In genomic region chrX:119512145-119512800, GRCh38 we compare ENCODE assay signal across 9 cellular contexts. TPM values are rescaled to one million over a fixed set of nuclear protein-coding genes. Genes with fewer than 3 reads are reported as not detected.
DNase-seq lines count a peak whose midpoint lies in the region; ATAC-seq and TF ChIP-seq lines count a peak whose summit lies in the region.
"Had no signal": no experiment of that assay in that cellular context is flagged by ENCODE, and none has a peak within 500 bp of the region (broad histone marks: within the 10 kb centered on the region; RNA-seq: fewer than 3 reads in every experiment).

No MANE protein-coding gene starts in this region.

- whole genome bisulfite sequencing in mesenchymal stem cell = 44% methylated on average over 6 of the region's 14 CpGs

- H4K20me1 ChIP-seq in Loucy (ENCODE audit: insufficient read depth, low read length, poor library complexity, severe bottlenecking) = no peaks in the 10 kb centered on the region

- peak; percentile 45 for DNase-seq in COLO668 (lab: John Stamatoyannopoulos, UW; ENCODE audit: unreplicated experiment)
- peak; percentile 75 for DNase-seq in RKO (ENCODE audit: low spot score)
- peak; percentile 70 for DNase-seq in ecto neural progenitor cell (ENCODE audit: low spot score)
- DNase-seq in mesenchymal stem cell = peak; percentile 73
- no peak for DNase-seq in activated gamma-delta T cell (lab: John Stamatoyannopoulos, UW)
- DNase-seq in activated T-cell treated with anti-CD3 and anti-CD28 coated beads, Interleukin-2, amount 50 U/mL, for 4 hours = no peak

- H3K27ac ChIP-seq in mesenchymal stem cell (ENCODE audit: low read length, poor library complexity, severe bottlenecking) = no peak overlapping the region
- H3K27ac ChIP-seq: SK-N-MC had no signal

- H3K36me3 Mint-ChIP-seq in activated T-cell treated with anti-CD3 and anti-CD28 coated beads, Interleukin-2, amount 50 U/mL, for 4 hours (ENCODE audit: insufficient read depth) = no peaks in the 10 kb centered on the region

- H3K36me3 ChIP-seq in Loucy (ENCODE audit: insufficient read depth, low read length) (no peaks in the 10 kb centered on the region), mesenchymal stem cell (ENCODE audit: control insufficient read depth in 1 of 2, insufficient read depth in 2 of 2, low read depth in 1 of 2, low read length in 2 of 2) (no peaks in the 10 kb centered on the region)

- H2BK15ac ChIP-seq in mesenchymal stem cell (ENCODE audit: low read depth, poor library complexity, severe bottlenecking) = no peak overlapping the region

- H3F3A ChIP-seq in Loucy (ENCODE audit: low read depth) = no peaks in the 10 kb centered on the region

- H3K9ac ChIP-seq in Loucy (ENCODE audit: low read depth, low read length, poor library complexity, severe bottlenecking) (no peak overlapping the region), mesenchymal stem cell (ENCODE audit: low read length) (no peak overlapping the region)

- H3K9me2 ChIP-seq in Loucy (replicated peaks; ENCODE audit: low read depth, low read length) = no peaks in the 10 kb centered on the region

- H2BK120ac ChIP-seq in mesenchymal stem cell (ENCODE audit: low read depth, low read length) = no peak overlapping the region

- H2AFZ ChIP-seq in Loucy (ENCODE audit: low read length) (peak overlapping the region; percentile 69; the same call in 1 of the 2 replicates), mesenchymal stem cell (ENCODE audit: low read depth, low read length) (no peak overlapping the region)

- ATAC-seq in GM18870 (IDR thresholded peaks at IDR 0.05; ENCODE audit: unreplicated experiment) = peak; percentile 67
- ATAC-seq in activated T-cell treated with anti-CD3 and anti-CD28 coated beads, Interleukin-2, amount 50 U/mL, for 4 hours = no peak

- no peak overlapping the region for H2AK5ac ChIP-seq in mesenchymal stem cell (ENCODE audit: low read length, severe bottlenecking)

- H3K4me1 Mint-ChIP-seq in activated T-cell treated with anti-CD3 and anti-CD28 coated beads, Interleukin-2, amount 50 U/mL, for 4 hours (ENCODE audit: low read depth) = peaks cover 2% of the 10 kb centered on the region

- H2BK5ac ChIP-seq in mesenchymal stem cell (ENCODE audit: low read depth, low read length, poor library complexity, severe bottlenecking) = no peak overlapping the region

- no peaks in the 10 kb centered on the region for H3K79me1 ChIP-seq in mesenchymal stem cell (replicated peaks; ENCODE audit: low read length, poor library complexity, severe bottlenecking)

- H3K9me3 ChIP-seq in Loucy (ENCODE audit: insufficient read depth, low read depth, low read length) (no peaks in the 10 kb centered on the region), mesenchymal stem cell (ENCODE audit: control insufficient read depth, low read length) (no peaks in the 10 kb centered on the region)

- H3K4me1 ChIP-seq in Loucy (ENCODE audit: insufficient read depth, low read length, poor library complexity, severe bottlenecking) = no peaks in the 10 kb centered on the region
- no peaks in the 10 kb centered on the region for H3K4me1 ChIP-seq in mesenchymal stem cell (ENCODE audit: control insufficient read depth, insufficient read depth, low read depth, low read length)

- no peak overlapping the region for H3K4me3 Mint-ChIP-seq in activated T-cell treated with anti-CD3 and anti-CD28 coated beads, Interleukin-2, amount 50 U/mL, for 4 hours

- no peak overlapping the region for H3K4ac ChIP-seq in mesenchymal stem cell (ENCODE audit: low read depth in 1 of 2, low read length in 2 of 2)

- H3K14ac ChIP-seq in mesenchymal stem cell (ENCODE audit: low read length in 2 of 2) = no peak overlapping the region

- H3K18ac ChIP-seq in mesenchymal stem cell (ENCODE audit: low read depth in 1 of 2, low read length in 2 of 2) = no peak overlapping the region

- H3K27me3 Mint-ChIP-seq in activated T-cell treated with anti-CD3 and anti-CD28 coated beads, Interleukin-2, amount 50 U/mL, for 4 hours (ENCODE audit: low read depth) = no peaks in the 10 kb centered on the region

- H3K4me3 ChIP-seq in Loucy (ENCODE audit: low read length, poor library complexity, severe bottlenecking) (no peak overlapping the region), mesenchymal stem cell (ENCODE audit: insufficient read depth in 1 of 2, low read depth in 1 of 2, low read length in 2 of 2) (no peak overlapping the region)
- H3K4me3 ChIP-seq: SK-N-MC had no signal

- TF ChIP-seq CTCF in Loucy (conservative IDR thresholded peaks at IDR 0.05; ENCODE audit: low read length) = peak; percentile 64

- H4K91ac ChIP-seq in mesenchymal stem cell (ENCODE audit: low read length) = no peak overlapping the region

- no peak overlapping the region for H2BK12ac ChIP-seq in mesenchymal stem cell (ENCODE audit: low read length in 2 of 2)

- no peak overlapping the region for H3K4me2 ChIP-seq in Loucy (ENCODE audit: low read depth, low read length, poor library complexity, severe bottlenecking)
- no peak overlapping the region for H3K4me2 ChIP-seq in mesenchymal stem cell (ENCODE audit: low read length, poor library complexity, severe bottlenecking)

- H4K8ac ChIP-seq in mesenchymal stem cell (ENCODE audit: low read length) = no peak overlapping the region

- H3K9me3 Mint-ChIP-seq in activated T-cell treated with anti-CD3 and anti-CD28 coated beads, Interleukin-2, amount 50 U/mL, for 4 hours = no peaks in the 10 kb centered on the region

- no peaks in the 10 kb centered on the region for H3K79me2 ChIP-seq in Loucy (ENCODE audit: insufficient read depth, low read length)

- no peaks in the 10 kb centered on the region for H3K27me3 ChIP-seq in Loucy (ENCODE audit: insufficient read depth, low read length, poor library complexity, severe bottlenecking)
- H3K27me3 ChIP-seq in mesenchymal stem cell (ENCODE audit: control insufficient read depth in 1 of 2, insufficient read depth in 1 of 2, low read length in 2 of 2) = peaks cover 0 to 6% of the 10 kb centered on the region in 2 experiments

- no peak overlapping the region for H3K23ac ChIP-seq in mesenchymal stem cell (ENCODE audit: low read length in 2 of 2)

RNA-seq across cellular contexts. Expression of gene SLC25A5, which starts 44.0 kb away (rescaled TPM):
- 226 TPM for polyA plus RNA-seq in mesenchymal stem cell (2013, experiment 1 of 2)
- 223 TPM for polyA plus RNA-seq in mesenchymal stem cell (2013, experiment 2 of 2)
- total RNA-seq in activated T-cell treated with anti-CD3 and anti-CD28 coated beads, Interleukin-2, amount 50 U/mL, for 4 hours = 100 to 1,000 TPM; 619 to 710 (median 671) TPM

RNA-seq across cellular contexts. Expression of gene STEEP1, which starts 52.9 kb away (rescaled TPM):
- polyA plus RNA-seq in mesenchymal stem cell (2013, experiment 1 of 2) = 14.8 TPM
- 14.3 TPM for polyA plus RNA-seq in mesenchymal stem cell (2013, experiment 2 of 2)
- total RNA-seq in activated T-cell treated with anti-CD3 and anti-CD28 coated beads, Interleukin-2, amount 50 U/mL, for 4 hours = 10 to 100 TPM; 37.4 to 43.5 (median 38.8) TPM

Comparison
In these comparisons a context has a peak if more than half of its experiments do, and no peak if none do; other contexts are left out.
1. DNase-seq: peak in COLO668 (single experiment), RKO (single experiment), ecto neural progenitor cell (single experiment) and mesenchymal stem cell (single experiment); none in activated gamma-delta T cell (single experiment) and activated T-cell treated with anti-CD3 and anti-CD28 coated beads, Interleukin-2, amount 50 U/mL, for 4 hours (single experiment).